In the genomic region with DNA sequence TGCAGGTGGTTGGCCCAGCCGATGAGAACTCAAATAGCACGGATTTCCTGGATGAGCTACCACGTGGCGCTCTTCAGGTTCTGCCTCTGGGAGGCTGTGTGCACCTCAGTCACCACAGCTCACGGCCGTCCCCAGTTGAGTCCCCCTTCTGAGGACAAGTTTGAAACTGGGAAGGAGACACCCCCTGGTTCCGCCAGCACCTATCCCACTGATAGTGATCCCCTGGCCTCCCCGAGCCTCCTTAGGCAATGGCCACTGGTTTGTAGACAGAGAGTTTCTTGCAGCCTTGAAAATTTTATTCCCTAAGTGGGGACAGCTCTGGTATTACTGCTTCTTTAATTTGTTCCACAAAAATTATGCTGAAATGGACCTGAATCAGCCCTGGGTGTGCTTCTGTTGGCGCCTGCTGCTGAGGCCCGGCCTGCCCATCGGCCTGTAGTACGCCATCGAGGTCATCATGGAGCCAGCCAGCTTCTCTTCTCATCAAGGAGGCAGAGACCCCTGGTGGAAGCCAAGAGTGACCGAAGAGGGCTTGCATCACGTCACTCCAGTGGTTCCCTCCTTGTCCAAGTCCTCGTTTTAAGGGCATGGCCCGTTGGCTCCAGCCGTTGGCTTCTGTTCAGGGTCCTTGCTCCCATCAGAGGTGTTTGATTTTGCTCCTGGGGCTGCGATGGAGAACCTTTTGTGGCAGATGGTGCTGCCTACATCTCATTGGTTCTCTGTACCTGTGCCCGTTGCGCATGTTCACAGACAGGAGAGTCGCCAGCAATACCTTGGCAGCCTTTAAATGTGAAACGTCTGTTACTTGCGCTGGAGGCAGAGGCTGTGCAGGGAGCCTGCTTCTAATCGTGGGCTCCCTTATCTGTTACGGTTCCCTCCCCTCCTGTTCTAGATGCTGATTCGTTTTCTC, we compare ENCODE assay signal across 17 cellular contexts. TPM values are rescaled to one million over a fixed set of nuclear protein-coding genes. Genes with fewer than 3 reads are reported as not detected.
DNase-seq lines count a peak whose midpoint lies in the region; ATAC-seq, FAIRE-seq and TF ChIP-seq lines count a peak whose summit lies in the region.
"Had no signal": no experiment of that assay in that cellular context is flagged by ENCODE, and none has a peak within 500 bp of the region (broad histone marks: within the 10 kb centered on the region; RNA-seq: fewer than 3 reads in every experiment).

No MANE protein-coding gene starts in this region.

- no peaks in the 10 kb centered on the region for H3K27me3 Mint-ChIP-seq in activated naive CD8-positive, alpha-beta T cell treated with anti-CD3 and anti-CD28 coated beads for 36 hours
- H3K27me3 Mint-ChIP-seq in memory B cell = no peaks in the 10 kb centered on the region
- H3K27me3 Mint-ChIP-seq: activated CD8-positive, alpha-beta memory T cell treated with anti-CD3 and anti-CD28 coated beads, Interleukin-2, amount 10 ng/mL, durations not matched to agents 7 days and 5 days; brain had no signal

- no peak for TF ChIP-seq POLR2A in GM12891 (IDR thresholded peaks at IDR 0.05; ENCODE audit: low read depth, low read length)

- FAIRE-seq in GM12891 (lab: Jason Lieb, UNC) = peak; percentile 20

- no peaks in the 10 kb centered on the region for H3K9me3 Mint-ChIP-seq in activated naive CD8-positive, alpha-beta T cell treated with anti-CD3 and anti-CD28 coated beads for 36 hours
- no peaks in the 10 kb centered on the region for H3K9me3 Mint-ChIP-seq in memory B cell
- H3K9me3 Mint-ChIP-seq: brain; T-helper 1 cell treated with Interleukin-12 subunit alpha and Interleukin-12 subunit beta and Interleukin-4 antibody, amounts not matched to agents 30 μg/mL and 1 μg/mL, for 36 hours had no signal

- ATAC-seq in memory B cell (ENCODE audit: low read depth) = no peak
- no peak for ATAC-seq in GM19455 (IDR thresholded peaks at IDR 0.05; ENCODE audit: unreplicated experiment)
- no peak for ATAC-seq in GM21529 (IDR thresholded peaks at IDR 0.05; ENCODE audit: unreplicated experiment)
- ATAC-seq: activated CD8-positive, alpha-beta memory T cell treated with anti-CD3 and anti-CD28 coated beads, Interleukin-2, amount 10 ng/mL, durations not matched to agents 7 days and 5 days; HCT116 had no signal

- H3K4me1 Mint-ChIP-seq in activated naive CD8-positive, alpha-beta T cell treated with anti-CD3 and anti-CD28 coated beads for 36 hours = peaks cover 37% of the 10 kb centered on the region
- H3K4me1 Mint-ChIP-seq in memory B cell = peaks cover 27% of the 10 kb centered on the region

- DNase-seq in Ammon's horn (ENCODE audit: low spot score) = peak; percentile 41
- DNase-seq in GM12891 (ENCODE audit: insufficient read length, low spot score) = no peak
- DNase-seq in activated naive CD8-positive, alpha-beta T cell treated with anti-CD3 and anti-CD28 coated beads for 36 hours = no peak
- DNase-seq in memory B cell (ENCODE audit: low spot score in 2 of 2) = no peak
- DNase-seq in SK-N-DZ (ENCODE audit: low spot score) = no peak
- DNase-seq: activated CD8-positive, alpha-beta memory T cell treated with anti-CD3 and anti-CD28 coated beads, Interleukin-2, amount 10 ng/mL, durations not matched to agents 7 days and 5 days; DMS 273 treated with DMSO at 0.1 percent for 48 hours; NCI-H2081; NCI-H82; nucleus accumbens; stimulated activated CD4-positive, alpha-beta T cell treated with anti-CD3 and anti-CD28 coated beads, Interleukin-4, amount 100 ng/mL, for 4 hours had no signal

- peak overlapping the region; percentile 68 for H3K27ac Mint-ChIP-seq in activated naive CD8-positive, alpha-beta T cell treated with anti-CD3 and anti-CD28 coated beads for 36 hours
- H3K27ac Mint-ChIP-seq in memory B cell = peak overlapping the region; percentile 28
- H3K27ac Mint-ChIP-seq: T-helper 1 cell treated with Interleukin-12 subunit alpha and Interleukin-12 subunit beta and Interleukin-4 antibody, amounts not matched to agents 30 μg/mL and 1 μg/mL, for 36 hours had no signal

- no peak overlapping the region for H3K4me3 Mint-ChIP-seq in activated naive CD8-positive, alpha-beta T cell treated with anti-CD3 and anti-CD28 coated beads for 36 hours
- no peak overlapping the region for H3K4me3 Mint-ChIP-seq in memory B cell
- H3K4me3 Mint-ChIP-seq: activated CD8-positive, alpha-beta memory T cell treated with anti-CD3 and anti-CD28 coated beads, Interleukin-2, amount 10 ng/mL, durations not matched to agents 7 days and 5 days; T-helper 1 cell treated with Interleukin-12 subunit alpha and Interleukin-12 subunit beta and Interleukin-4 antibody, amounts not matched to agents 30 μg/mL and 1 μg/mL, for 36 hours had no signal

- no peaks in the 10 kb centered on the region for H3K36me3 Mint-ChIP-seq in activated naive CD8-positive, alpha-beta T cell treated with anti-CD3 and anti-CD28 coated beads for 36 hours
- peaks cover 24% of the 10 kb centered on the region for H3K36me3 Mint-ChIP-seq in memory B cell

TF ChIP-seq in GM12891, 5 proteins besides CTCF, POLR2A, EP300 and RAD21:
- TF ChIP-seq POU2F2 (IDR thresholded peaks at IDR 0.05; ENCODE audit: low read depth, low read length) = no peak
- TF ChIP-seq PAX5 (IDR thresholded peaks at IDR 0.05; ENCODE audit: insufficient read depth, low read length, severe bottlenecking) = no peak
- TF ChIP-seq TAF1 (IDR thresholded peaks at IDR 0.05; ENCODE audit: low read depth, low read length) = no peak
- TF ChIP-seq SPI1 (IDR thresholded peaks at IDR 0.05; ENCODE audit: low read depth, low read length) = no peak
- TF ChIP-seq POLR2AphosphoS5 (IDR thresholded peaks at IDR 0.05; ENCODE audit: low read depth, low read length) = no peak
TF ChIP-seq in GM12891: peak in this region for 0.

RNA-seq across cellular contexts. Expression of gene SMCR8, which starts 9.3 kb away (rescaled TPM):
- polyA plus RNA-seq in GM12891 (2012; ENCODE audit: low read depth, missing spikeins) = 7.8 TPM
- 10 to 100 TPM; 19.4 TPM for total RNA-seq in activated naive CD8-positive, alpha-beta T cell treated with anti-CD3 and anti-CD28 coated beads for 36 hours
- 11.6 and 12.3 TPM in 2 replicates for polyA plus RNA-seq in SK-N-DZ (2014; cell fraction: cytosol; rRNA removed)
- 5.8 and 8.0 TPM in 2 replicates for polyA plus RNA-seq in SK-N-DZ (2014; cell fraction: nucleus; rRNA removed)

RNA-seq across cellular contexts. Expression of gene TOP3A, which starts 9.6 kb away (rescaled TPM):
- polyA plus RNA-seq in GM12891 (2012; ENCODE audit: low read depth, missing spikeins) = 19.0 TPM
- 10 to 100 TPM; 55.4 to 56.9 TPM for total RNA-seq in activated naive CD8-positive, alpha-beta T cell treated with anti-CD3 and anti-CD28 coated beads for 36 hours
- polyA plus RNA-seq in SK-N-DZ (2014; cell fraction: cytosol; rRNA removed) = 66.1 and 116 TPM in 2 replicates
- 89.1 and 141 TPM in 2 replicates for polyA plus RNA-seq in SK-N-DZ (2014; cell fraction: nucleus; rRNA removed)

RNA-seq across cellular contexts. Expression of gene SHMT1, which starts 39.0 kb away (rescaled TPM):
- polyA plus RNA-seq in GM12891 (2012; ENCODE audit: low read depth, missing spikeins) = 18.3 TPM
- total RNA-seq in activated naive CD8-positive, alpha-beta T cell treated with anti-CD3 and anti-CD28 coated beads for 36 hours = 10 to 100 TPM; 50.2 to 52.2 TPM
- 50.0 and 51.4 TPM in 2 replicates for polyA plus RNA-seq in SK-N-DZ (2014; cell fraction: cytosol; rRNA removed)
- 50.8 and 61.2 TPM in 2 replicates for polyA plus RNA-seq in SK-N-DZ (2014; cell fraction: nucleus; rRNA removed)

RNA-seq across cellular contexts. Expression of gene EVPLL, which starts 53.2 kb away (rescaled TPM):
- polyA plus RNA-seq in GM12891 (2012; ENCODE audit: low read depth, missing spikeins) = not detected
- total RNA-seq in activated naive CD8-positive, alpha-beta T cell treated with anti-CD3 and anti-CD28 coated beads for 36 hours = under 1 TPM; 0.14 to 0.39 TPM
- 0.06 TPM in 1 of 2 replicates, not detected in the other for polyA plus RNA-seq in SK-N-DZ (2014; cell fraction: cytosol; rRNA removed)
- 0.21 and 0.31 TPM in 2 replicates for polyA plus RNA-seq in SK-N-DZ (2014; cell fraction: nucleus; rRNA removed)
- total RNA-seq: activated CD8-positive, alpha-beta memory T cell treated with anti-CD3 and anti-CD28 coated beads, Interleukin-2, amount 10 ng/mL, durations not matched to agents 7 days and 5 days; mononuclear cell had no signal
